Comparison of ENCODE assay signal across 26 cellular contexts in the genomic region with DNA sequence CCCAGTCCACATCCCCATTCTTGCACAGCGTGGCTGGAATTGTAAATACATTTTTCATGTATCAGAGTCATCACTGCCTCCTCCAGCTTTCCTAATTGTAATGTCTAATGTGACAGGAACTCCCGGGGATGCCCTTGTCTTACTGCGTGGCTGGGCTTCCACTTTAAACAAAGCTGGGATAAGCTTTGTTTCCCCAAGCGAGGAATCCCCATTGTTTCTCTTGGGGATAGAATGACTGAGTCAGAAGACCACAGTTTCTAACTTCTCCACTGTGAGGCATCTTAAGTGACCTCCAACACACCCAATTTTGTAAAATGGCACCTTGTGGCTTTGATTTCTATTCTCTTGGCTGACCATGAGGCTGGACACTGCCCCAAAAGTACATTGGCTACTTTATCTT. TPM values are rescaled to one million over a fixed set of nuclear protein-coding genes. Genes with fewer than 3 reads are reported as not detected.
A peak's percentile ranks its signal among the peaks of the same experiment; 100 is the strongest.
DNase-seq lines count a peak whose midpoint lies in the region; ATAC-seq, FAIRE-seq and TF ChIP-seq lines count a peak whose summit lies in the region.
"Had no signal": no experiment of that assay in that cellular context is flagged by ENCODE, and none has a peak within 500 bp of the region (broad histone marks: within the 10 kb centered on the region; RNA-seq: fewer than 3 reads in every experiment).

No MANE protein-coding gene starts in this region.

- H3K36me3 Mint-ChIP-seq in activated T-cell treated with anti-CD3 and anti-CD28 coated beads, Interleukin-2, amount 50 U/mL, for 72 hours (ENCODE audit: insufficient read depth in 2 of 2): peaks cover 3 to 19% of the 10 kb centered on the region in 2 donors
- peaks cover 91% of the 10 kb centered on the region for H3K36me3 Mint-ChIP-seq in activated T-cell treated with anti-CD3 and anti-CD28 coated beads, Interleukin-2, amount 50 U/mL, for 24 hours (ENCODE audit: low read depth)
- peaks cover 16% of the 10 kb centered on the region for H3K36me3 Mint-ChIP-seq in nephron progenitor cell (ENCODE audit: low read depth)

- intact Hi-C loops in mammary epithelial cell (cut with micrococcal nuclease): no loop called here

- H3K79me2 ChIP-seq in mammary epithelial cell (ENCODE audit: insufficient read depth, low read length): no peaks in the 10 kb centered on the region

- dilution Hi-C loops in mammary epithelial cell (cut with HindIII; ENCODE audit: low sequenced_read_pairs): no loop called here

- no peaks in the 10 kb centered on the region for H3K9me3 Mint-ChIP-seq in activated T-cell treated with anti-CD3 and anti-CD28 coated beads, Interleukin-2, amount 50 U/mL, for 72 hours
- no peaks in the 10 kb centered on the region for H3K9me3 Mint-ChIP-seq in activated T-cell treated with anti-CD3 and anti-CD28 coated beads, Interleukin-2, amount 50 U/mL, for 24 hours
- H3K9me3 Mint-ChIP-seq in nephron progenitor cell: no peaks in the 10 kb centered on the region
- H3K9me3 Mint-ChIP-seq: CD4-positive, alpha-beta T cell; IgD-negative memory B cell had no signal

- H3K27ac ChIP-seq in mammary epithelial cell (ENCODE audit: insufficient read depth, low read depth, low read length): no peak overlapping the region
- H3K27ac ChIP-seq: 22Rv1 had no signal

- H3K27me3 Mint-ChIP-seq in activated T-cell treated with anti-CD3 and anti-CD28 coated beads, Interleukin-2, amount 50 U/mL, for 72 hours (ENCODE audit: low read depth): no peaks in the 10 kb centered on the region
- H3K27me3 Mint-ChIP-seq in activated T-cell treated with anti-CD3 and anti-CD28 coated beads, Interleukin-2, amount 50 U/mL, for 24 hours: no peaks in the 10 kb centered on the region
- no peaks in the 10 kb centered on the region for H3K27me3 Mint-ChIP-seq in nephron progenitor cell (ENCODE audit: low read depth, poor library complexity)
- H3K27me3 Mint-ChIP-seq: CD4-positive, alpha-beta T cell; IgD-negative memory B cell had no signal

- no peaks in the 10 kb centered on the region for H3K9me3 ChIP-seq in mammary epithelial cell (replicated peaks; ENCODE audit: insufficient read depth, low read length)
- H3K9me3 ChIP-seq: Caco-2 had no signal

- DNase-seq in activated T-cell treated with anti-CD3 and anti-CD28 coated beads, Interleukin-2, amount 50 U/mL, for 72 hours: no peak
- no peak for DNase-seq in activated T-cell treated with anti-CD3 and anti-CD28 coated beads, Interleukin-2, amount 50 U/mL, for 24 hours
- DNase-seq in astrocyte of the spinal cord (ENCODE audit: low read depth, low spot score) (peak; percentile 37), nephron progenitor cell (no peak), NCI-H446 treated with DMSO at 0.1 percent for 48 hours (lab: John Stamatoyannopoulos, UW) (no peak), H54 (ENCODE audit: insufficient read length, low spot score) (no peak), mammary epithelial cell (no peak)
- DNase-seq: Caco-2; CD4-positive, alpha-beta T cell; Kasumi-1; MM.1S; NCI-H1092 treated with DMSO at 0.1 percent for 48 hours; NCI-H146; NCI-H2081; NCI-H2171 treated with DMSO at 0.1 percent for 48 hours; NCI-H510A treated with DMSO at 0.1 percent for 48 hours; NCI-H774 had no signal

- ATAC-seq in activated T-cell treated with anti-CD3 and anti-CD28 coated beads, Interleukin-2, amount 50 U/mL, for 72 hours (replicated peaks in 1 of 2): no peak
- ATAC-seq in HG02870 (IDR thresholded peaks at IDR 0.05; ENCODE audit: unreplicated experiment): no peak
- ATAC-seq: Right ventricle myocardium inferior had no signal

- no peak overlapping the region for H2AFZ ChIP-seq in mammary epithelial cell (ENCODE audit: low read depth, low read length)

- in situ Hi-C loops in astrocyte of the spinal cord (cut with HindIII; ENCODE audit: low sequenced_read_pairs) (no loop called here), mammary epithelial cell (cut with MboI; ENCODE audit: low sequenced_read_pairs in 2 of 2) (no loop called here)

- no peak overlapping the region for H3K4me3 Mint-ChIP-seq in activated T-cell treated with anti-CD3 and anti-CD28 coated beads, Interleukin-2, amount 50 U/mL, for 72 hours
- no peak overlapping the region for H3K4me3 Mint-ChIP-seq in activated T-cell treated with anti-CD3 and anti-CD28 coated beads, Interleukin-2, amount 50 U/mL, for 24 hours
- no peak overlapping the region for H3K4me3 Mint-ChIP-seq in nephron progenitor cell
- H3K4me3 Mint-ChIP-seq: CD4-positive, alpha-beta T cell; IgD-negative memory B cell had no signal

- no peaks in the 10 kb centered on the region for H4K20me1 ChIP-seq in mammary epithelial cell (ENCODE audit: insufficient read depth, low read length)

- H3K27ac Mint-ChIP-seq in activated T-cell treated with anti-CD3 and anti-CD28 coated beads, Interleukin-2, amount 50 U/mL, for 72 hours: peak overlapping the region; percentile 32
- H3K27ac Mint-ChIP-seq in activated T-cell treated with anti-CD3 and anti-CD28 coated beads, Interleukin-2, amount 50 U/mL, for 24 hours: no peak overlapping the region
- peak overlapping the region; percentile 61 for H3K27ac Mint-ChIP-seq in nephron progenitor cell
- H3K27ac Mint-ChIP-seq: CD4-positive, alpha-beta T cell had no signal

- H3K36me3 ChIP-seq in mammary epithelial cell (ENCODE audit: insufficient read depth, low read length): peaks cover 4% of the 10 kb centered on the region

- CTCF ChIA-PET in mammary epithelial cell (lab: Charles Lee; ENCODE audit: low non-redundant PET): no interaction called here

- H3K27me3 ChIP-seq in mammary epithelial cell (ENCODE audit: insufficient read depth, low read length): no peaks in the 10 kb centered on the region

- no peak overlapping the region for H3K4me2 ChIP-seq in mammary epithelial cell (ENCODE audit: insufficient read depth, low read depth, low read length)

- no TSS peak for BruUV-seq in mammary epithelial cell (replicated peaks; lab: Mats Ljungman, UMichigan)

- H3K4me1 ChIP-seq in mammary epithelial cell (ENCODE audit: insufficient read depth, low read length): no peaks in the 10 kb centered on the region
- H3K4me1 ChIP-seq: Caco-2 had no signal

- no peak overlapping the region for H3K4me3 ChIP-seq in astrocyte of the spinal cord (ENCODE audit: low read depth, low read length)
- no peak overlapping the region for H3K4me3 ChIP-seq in mammary epithelial cell (replicated peaks in 1 of 3; ENCODE audit: insufficient read depth in 1 of 3, low read depth in 2 of 3, low read length in 3 of 3)

- 85% methylated on average over 4 of the region's 4 CpGs for WGBS in mammary epithelial cell (ENCODE audit: low coverage, missing lambda C conversion rate)

- FAIRE-seq in H54 (lab: Jason Lieb, UNC): no peak
- FAIRE-seq: G401.6, RCC 7860 had no signal

- no peaks in the 10 kb centered on the region for H3K4me1 Mint-ChIP-seq in activated T-cell treated with anti-CD3 and anti-CD28 coated beads, Interleukin-2, amount 50 U/mL, for 72 hours (ENCODE audit: low read depth)
- peaks cover under 1% of the 10 kb centered on the region for H3K4me1 Mint-ChIP-seq in activated T-cell treated with anti-CD3 and anti-CD28 coated beads, Interleukin-2, amount 50 U/mL, for 24 hours (ENCODE audit: low read depth)
- peaks cover 6% of the 10 kb centered on the region for H3K4me1 Mint-ChIP-seq in nephron progenitor cell

- no peak for TF ChIP-seq CTCF in astrocyte of the spinal cord (IDR thresholded peaks at IDR 0.05; ENCODE audit: low read depth, low read length)
- no peak for TF ChIP-seq CTCF in nephron progenitor cell (IDR thresholded peaks at IDR 0.05)
- TF ChIP-seq CTCF in mammary epithelial cell (conservative IDR thresholded peaks at IDR 0.05 in 1 of 2, IDR thresholded peaks at IDR 0.05 in 1 of 2; ENCODE audit: extremely low read depth in 1 of 2, insufficient read depth in 1 of 2, low read depth in 1 of 2, low read length in 2 of 2): no peak

- no peak overlapping the region for H3K9ac ChIP-seq in mammary epithelial cell (ENCODE audit: insufficient read depth, low read length)

- TF ChIP-seq POLR2A in H54 (IDR thresholded peaks at IDR 0.05; ENCODE audit: low read depth, low read length): no peak

RNA-seq across cellular contexts. Expression of gene ARPC5L, which starts 22.4 kb away (rescaled TPM):
- 100 to 1,000 TPM; 116 to 125 TPM for total RNA-seq in activated T-cell treated with anti-CD3 and anti-CD28 coated beads, Interleukin-2, amount 50 U/mL, for 72 hours
- total RNA-seq in mammary epithelial cell: 10 to 100 TPM; 21.2 to 79.8 TPM
- polyA plus RNA-seq in mammary epithelial cell: 76.4 TPM
- polyA minus RNA-seq in mammary epithelial cell: 46.6 TPM

RNA-seq across cellular contexts. Expression of gene RPL35, which starts 22.6 kb away (rescaled TPM):
- 1,000 to 10,000 TPM; 1,754 to 1,822 TPM for total RNA-seq in activated T-cell treated with anti-CD3 and anti-CD28 coated beads, Interleukin-2, amount 50 U/mL, for 72 hours
- 1,000 to 10,000 TPM; 1,457 to 1,657 TPM for total RNA-seq in mammary epithelial cell
- 2,723 TPM for polyA plus RNA-seq in mammary epithelial cell
- polyA minus RNA-seq in mammary epithelial cell: 1,172 TPM

RNA-seq across cellular contexts. Expression of gene WDR38, which starts 31.1 kb away (rescaled TPM):
- not detected for total RNA-seq in activated T-cell treated with anti-CD3 and anti-CD28 coated beads, Interleukin-2, amount 50 U/mL, for 72 hours
- total RNA-seq in mammary epithelial cell: not detected
- not detected for polyA plus RNA-seq in mammary epithelial cell
- polyA minus RNA-seq in mammary epithelial cell: not detected
- total RNA-seq: Caco-2; CD4-positive, alpha-beta T cell; H4; HT-29; OCI-LY7; Right ventricle myocardium inferior had no signal
- polyA plus RNA-seq: IgD-negative memory B cell had no signal

RNA-seq across cellular contexts. Expression of gene GOLGA1, which starts 56.5 kb away (rescaled TPM):
- total RNA-seq in activated T-cell treated with anti-CD3 and anti-CD28 coated beads, Interleukin-2, amount 50 U/mL, for 72 hours: 10 to 100 TPM; 22.5 to 24.0 TPM
- total RNA-seq in mammary epithelial cell: 10 to 100 TPM; 11.5 to 17.6 TPM
- polyA plus RNA-seq in mammary epithelial cell: 6.1 TPM
- 7.5 TPM for polyA minus RNA-seq in mammary epithelial cell
